8 cellular contexts compared by ENCODE assay signal in genomic region chr4:85747871-85748491, GRCh38.
DNase-seq lines count a peak whose midpoint lies in the region; ATAC-seq, FAIRE-seq and TF ChIP-seq lines count a peak whose summit lies in the region.

No MANE protein-coding gene starts in this region.

- in situ Hi-C loops in Panc1 (cut with HindIII; ENCODE audit: low pct_unique_long_range_greater_than_20kb, low sequenced_read_pairs): no loop called here

- H3F3A ChIP-seq in MM.1S (ENCODE audit: insufficient read depth, low read length): no peaks in the 10 kb centered on the region

- no peaks in the 10 kb centered on the region for H3K9me3 Mint-ChIP-seq in activated naive CD4-positive, alpha-beta T cell treated with anti-CD3 and anti-CD28 coated beads for 36 hours
- no peaks in the 10 kb centered on the region for H3K9me3 Mint-ChIP-seq in activated naive CD4-positive, alpha-beta T cell treated with anti-CD3 and anti-CD28 coated beads, Interleukin-2, amount 10 ng/mL, durations not matched to agents 7 days and 5 days

- peak; percentile 83 for ATAC-seq in Panc1

- H3K79me1 ChIP-seq in mesenchymal stem cell (replicated peaks; ENCODE audit: low read length, poor library complexity, severe bottlenecking): no peaks in the 10 kb centered on the region

- H3K4me1 ChIP-seq in MM.1S (ENCODE audit: low read length) (no peaks in the 10 kb centered on the region), Panc1 (ENCODE audit: control insufficient read depth, insufficient read depth, low read length) (peaks cover 45% of the 10 kb centered on the region), mesenchymal stem cell (ENCODE audit: control insufficient read depth, insufficient read depth, low read depth, low read length) (no peaks in the 10 kb centered on the region)

- no peak overlapping the region for H3K27ac Mint-ChIP-seq in activated naive CD4-positive, alpha-beta T cell treated with anti-CD3 and anti-CD28 coated beads for 36 hours
- H3K27ac Mint-ChIP-seq in activated naive CD4-positive, alpha-beta T cell treated with anti-CD3 and anti-CD28 coated beads, Interleukin-2, amount 10 ng/mL, durations not matched to agents 7 days and 5 days: no peak overlapping the region

- H3K18ac ChIP-seq in mesenchymal stem cell (ENCODE audit: low read depth in 1 of 2, low read length in 2 of 2): no peak overlapping the region

- BruUV-seq in Panc1 (replicated peaks; lab: Mats Ljungman, UMichigan): no TSS peak

- H2AFZ ChIP-seq in MM.1S (ENCODE audit: low read length) (no peak overlapping the region), mesenchymal stem cell (ENCODE audit: low read depth, low read length) (no peak overlapping the region)

- H3K27me3 ChIP-seq in MM.1S (replicated peaks; ENCODE audit: insufficient read depth, low read length): no peaks in the 10 kb centered on the region
- H3K27me3 ChIP-seq in Panc1 (ENCODE audit: control insufficient read depth, insufficient read depth, low read length): no peaks in the 10 kb centered on the region
- no peaks in the 10 kb centered on the region for H3K27me3 ChIP-seq in mesenchymal stem cell (ENCODE audit: control insufficient read depth in 1 of 2, insufficient read depth in 1 of 2, low read length in 2 of 2)

- H2BK5ac ChIP-seq in mesenchymal stem cell (ENCODE audit: low read depth, low read length, poor library complexity, severe bottlenecking): no peak overlapping the region

- H2BK120ac ChIP-seq in mesenchymal stem cell (ENCODE audit: low read depth, low read length): no peak overlapping the region

- no peak overlapping the region for H3K14ac ChIP-seq in mesenchymal stem cell (ENCODE audit: low read length in 2 of 2)

- H3K9me2 ChIP-seq in MM.1S (replicated peaks; ENCODE audit: insufficient read depth, low read length): no peaks in the 10 kb centered on the region

- intact Hi-C loops in activated naive CD4-positive, alpha-beta T cell treated with anti-CD3 and anti-CD28 coated beads for 36 hours (cut with micrococcal nuclease): loop anchor here (1.0 to 5.0 kb wide), 3 partner anchors 219 to 663 kb away; no protein-coding TSS in a partner anchor
- intact Hi-C loops in Panc1 (cut with micrococcal nuclease; ENCODE audit: unreplicated experiment): loop anchor here (5.0 to 10.0 kb wide), 4 partner anchors 261 to 761 kb away; no protein-coding TSS in a partner anchor

- H4K8ac ChIP-seq in mesenchymal stem cell (ENCODE audit: low read length): no peak overlapping the region

- no peaks in the 10 kb centered on the region for H3K36me3 Mint-ChIP-seq in activated naive CD4-positive, alpha-beta T cell treated with anti-CD3 and anti-CD28 coated beads for 36 hours (ENCODE audit: low read depth)
- no peaks in the 10 kb centered on the region for H3K36me3 Mint-ChIP-seq in activated naive CD4-positive, alpha-beta T cell treated with anti-CD3 and anti-CD28 coated beads, Interleukin-2, amount 10 ng/mL, durations not matched to agents 7 days and 5 days

- H3K23ac ChIP-seq in mesenchymal stem cell (ENCODE audit: low read length in 2 of 2): no peak overlapping the region

- no peak overlapping the region for H3K4me3 ChIP-seq in HFF-Myc (replicated peaks; ENCODE audit: low read depth, low read length)
- H3K4me3 ChIP-seq in MM.1S (ENCODE audit: low read length): no peak overlapping the region
- H3K4me3 ChIP-seq in Panc1 (ENCODE audit: low read depth in 2 of 2, low read length in 2 of 2): no peak overlapping the region
- no peak overlapping the region for H3K4me3 ChIP-seq in mesenchymal stem cell (ENCODE audit: insufficient read depth in 1 of 2, low read depth in 1 of 2, low read length in 2 of 2)

- H2BK15ac ChIP-seq in mesenchymal stem cell (ENCODE audit: low read depth, poor library complexity, severe bottlenecking): no peak overlapping the region

- H2BK12ac ChIP-seq in mesenchymal stem cell (ENCODE audit: low read length in 2 of 2): no peak overlapping the region

- H4K91ac ChIP-seq in mesenchymal stem cell (ENCODE audit: low read length): no peak overlapping the region

- TF ChIP-seq CTCF in HFF-Myc (IDR thresholded peaks at IDR 0.05; ENCODE audit: low read depth, low read length, missing control alignments) (peak; percentile 77), MM.1S (IDR thresholded peaks at IDR 0.05; ENCODE audit: low read length) (peak; percentile 83), Panc1 (IDR thresholded peaks at IDR 0.05) (peak; percentile 72; the same call in 1 of the 2 replicates)

- no peaks in the 10 kb centered on the region for H3K4me1 Mint-ChIP-seq in activated naive CD4-positive, alpha-beta T cell treated with anti-CD3 and anti-CD28 coated beads for 36 hours (ENCODE audit: low read depth)
- no peaks in the 10 kb centered on the region for H3K4me1 Mint-ChIP-seq in activated naive CD4-positive, alpha-beta T cell treated with anti-CD3 and anti-CD28 coated beads, Interleukin-2, amount 10 ng/mL, durations not matched to agents 7 days and 5 days

- POLR2A ChIA-PET in Panc1 (lab: Charles Lee): no interaction called here

- peak; percentile 25 for DNase-seq in activated naive CD4-positive, alpha-beta T cell treated with anti-CD3 and anti-CD28 coated beads for 36 hours
- no peak for DNase-seq in activated naive CD4-positive, alpha-beta T cell treated with anti-CD3 and anti-CD28 coated beads, Interleukin-2, amount 10 ng/mL, durations not matched to agents 7 days and 5 days
- DNase-seq in HFF-Myc (ENCODE audit: extremely low read depth, low read depth): peak; percentile 72
- DNase-seq in MM.1S: peak; percentile 81
- DNase-seq in Panc1 (ENCODE audit: low read depth, low spot score): no peak
- peak; percentile 81 for DNase-seq in mesenchymal stem cell
- DNase-seq in UCSD-AML1 (lab: John Stamatoyannopoulos, UW; ENCODE audit: unreplicated experiment): no peak

- H3K4me2 ChIP-seq in MM.1S (ENCODE audit: low read depth, low read length): no peak overlapping the region
- H3K4me2 ChIP-seq in mesenchymal stem cell (ENCODE audit: low read length, poor library complexity, severe bottlenecking): no peak overlapping the region

- H3K79me2 ChIP-seq in MM.1S (ENCODE audit: low read length): no peaks in the 10 kb centered on the region

- peak; percentile 85 for FAIRE-seq in endometrium (lab: Jason Lieb, UNC)

- H3K9me3 ChIP-seq in MM.1S (replicated peaks; ENCODE audit: insufficient read depth, low read length): no peaks in the 10 kb centered on the region
- no peaks in the 10 kb centered on the region for H3K9me3 ChIP-seq in Panc1 (ENCODE audit: control insufficient read depth, insufficient read depth, low read depth, low read length)
- no peaks in the 10 kb centered on the region for H3K9me3 ChIP-seq in mesenchymal stem cell (ENCODE audit: control insufficient read depth, low read length)

- H3K36me3 ChIP-seq in MM.1S (replicated peaks; ENCODE audit: insufficient read depth, low read length): no peaks in the 10 kb centered on the region
- no peaks in the 10 kb centered on the region for H3K36me3 ChIP-seq in Panc1 (ENCODE audit: control insufficient read depth, insufficient read depth, low read length)
- H3K36me3 ChIP-seq in mesenchymal stem cell (ENCODE audit: control insufficient read depth in 1 of 2, insufficient read depth in 2 of 2, low read depth in 1 of 2, low read length in 2 of 2): peaks cover 0 to 6% of the 10 kb centered on the region in 2 experiments

- WGBS in mesenchymal stem cell: no CpG with 5 or more reads among the region's 3 CpGs

- peaks cover 3% of the 10 kb centered on the region for H3K27me3 Mint-ChIP-seq in activated naive CD4-positive, alpha-beta T cell treated with anti-CD3 and anti-CD28 coated beads for 36 hours (ENCODE audit: low read depth)
- H3K27me3 Mint-ChIP-seq in activated naive CD4-positive, alpha-beta T cell treated with anti-CD3 and anti-CD28 coated beads, Interleukin-2, amount 10 ng/mL, durations not matched to agents 7 days and 5 days: no peaks in the 10 kb centered on the region

- no peak overlapping the region for H3K27ac ChIP-seq in MM.1S (ENCODE audit: low read length)
- peak overlapping the region; percentile 77 for H3K27ac ChIP-seq in Panc1 (ENCODE audit: low read length)
- no peak overlapping the region for H3K27ac ChIP-seq in mesenchymal stem cell (ENCODE audit: low read length, poor library complexity, severe bottlenecking)

- no peak overlapping the region for H3K4ac ChIP-seq in mesenchymal stem cell (ENCODE audit: low read depth in 1 of 2, low read length in 2 of 2)

- H2AK5ac ChIP-seq in mesenchymal stem cell (ENCODE audit: low read length, severe bottlenecking): no peak overlapping the region

- H3K9ac ChIP-seq in MM.1S (ENCODE audit: low read length) (no peak overlapping the region), mesenchymal stem cell (ENCODE audit: low read length) (peak overlapping the region; percentile 46)

- CTCF ChIA-PET in activated naive CD4-positive, alpha-beta T cell treated with anti-CD3 and anti-CD28 coated beads for 36 hours (lab: Charles Lee): interaction anchor here (0.6 to 1.0 kb wide), 4 partner anchors 50 to 751 kb away, joined by 3 to 4 read pairs (median 3); no protein-coding TSS in a partner anchor
- CTCF ChIA-PET in activated naive CD4-positive, alpha-beta T cell treated with anti-CD3 and anti-CD28 coated beads, Interleukin-2, amount 10 ng/mL, durations not matched to agents 7 days and 5 days (lab: Charles Lee): interaction anchor here (0.8 to 1.9 kb wide), 4 partner anchors 12 to 602 kb away, joined by 3 to 8 read pairs (median 5); no protein-coding TSS in a partner anchor
- CTCF ChIA-PET in Panc1 (lab: Charles Lee): interaction anchor here (0.5 to 0.9 kb wide), 5 partner anchors 49 to 691 kb away, joined by 3 to 8 read pairs (median 3); no protein-coding TSS in a partner anchor

- no peaks in the 10 kb centered on the region for H4K20me1 ChIP-seq in MM.1S (ENCODE audit: insufficient read depth, low read length)

- H3K4me3 Mint-ChIP-seq in activated naive CD4-positive, alpha-beta T cell treated with anti-CD3 and anti-CD28 coated beads for 36 hours: no peak overlapping the region
- no peak overlapping the region for H3K4me3 Mint-ChIP-seq in activated naive CD4-positive, alpha-beta T cell treated with anti-CD3 and anti-CD28 coated beads, Interleukin-2, amount 10 ng/mL, durations not matched to agents 7 days and 5 days

Comparison
In these comparisons a context has a peak if more than half of its experiments do, and no peak if none do; other contexts are left out.
1. DNase-seq: peak in activated naive CD4-positive, alpha-beta T cell treated with anti-CD3 and anti-CD28 coated beads for 36 hours (single experiment), HFF-Myc (single experiment), MM.1S (single experiment) and mesenchymal stem cell (single experiment); none in activated naive CD4-positive, alpha-beta T cell treated with anti-CD3 and anti-CD28 coated beads, Interleukin-2, amount 10 ng/mL, durations not matched to agents 7 days and 5 days (single experiment), Panc1 (single experiment) and UCSD-AML1 (single experiment).
2. Peak in every context shown above with its lines, with median percentiles within 50 percentile points of each other: CTCF ChIP-seq.